ENCODE assay signal across 10 cellular contexts in genomic region chr6:209432-210103, GRCh38.
A peak's percentile ranks its signal among the peaks of the same experiment; 100 is the strongest.
DNase-seq lines count a peak whose midpoint lies in the region; ATAC-seq, FAIRE-seq and TF ChIP-seq lines count a peak whose summit lies in the region.
"Had no signal": no experiment of that assay in that cellular context is flagged by ENCODE, and none has a peak within 500 bp of the region (broad histone marks: within the 10 kb centered on the region; RNA-seq: fewer than 3 reads in every experiment).

No MANE protein-coding gene starts in this region.

- no peak for FAIRE-seq in D721Med (lab: Jason Lieb, UNC)
- FAIRE-seq: G401.6, islet of Langerhans had no signal

- WGBS in esophagus muscularis mucosa, result 90% methylated on average over 27 of the region's 27 CpGs

- POLR2A ChIA-PET in T-cell (lab: Charles Lee) (no interaction called here), RWPE1 (lab: Yijun Ruan, JAX; ENCODE audit: low non-redundant PET) (no interaction called here)

- H3K36me3 Mint-ChIP-seq in T-cell, result no peaks in the 10 kb centered on the region

- peaks cover 0 to 4% of the 10 kb centered on the region in 2 donors for H3K27me3 Mint-ChIP-seq in T-cell

- H3K27ac ChIP-seq in lower lobe of right lung (no peak overlapping the region), esophagus muscularis mucosa (replicated peaks in 1 of 4) (no peak overlapping the region), RWPE1 (no peak overlapping the region)

- TF ChIP-seq EP300 in esophagus muscularis mucosa (IDR thresholded peaks at IDR 0.05), result no peak

- peak overlapping the region; percentile 53 to 74 for H3K27ac Mint-ChIP-seq in T-cell

- H3K4me3 Mint-ChIP-seq in T-cell, result peak overlapping the region; percentile 83 to 92 (median 85)

- peak overlapping the region; percentile 19 for H3K4me3 ChIP-seq in lower lobe of right lung
- peak overlapping the region in 1 of 4 donors; percentile 20 for H3K4me3 ChIP-seq in esophagus muscularis mucosa

- no peaks in the 10 kb centered on the region for H3K27me3 ChIP-seq in lower lobe of right lung (ENCODE audit: low read depth)
- peaks cover 0 to 70% (median 0%) of the 10 kb centered on the region in 4 donors for H3K27me3 ChIP-seq in esophagus muscularis mucosa

- TF ChIP-seq POLR2A in esophagus muscularis mucosa (IDR thresholded peaks at IDR 0.05; ENCODE audit: low read depth), result no peak

- H3K4me1 Mint-ChIP-seq in T-cell, result peaks cover 17 to 24% (median 18%) of the 10 kb centered on the region in 3 donors

- intact Hi-C loops in lower lobe of right lung (cut with DNase I) (no loop called here), esophagus muscularis mucosa (cut with DNase I) (no loop called here)

- H3K4me1 ChIP-seq in lower lobe of right lung, result no peaks in the 10 kb centered on the region
- no peaks in the 10 kb centered on the region for H3K4me1 ChIP-seq in esophagus muscularis mucosa

- CTCF ChIA-PET in T-cell (lab: Charles Lee), result no interaction called here
- CTCF ChIA-PET in RWPE1 (lab: Yijun Ruan, JAX), result no interaction called here

- no peaks in the 10 kb centered on the region for H3K9me3 ChIP-seq in lower lobe of right lung
- no peaks in the 10 kb centered on the region for H3K9me3 ChIP-seq in esophagus muscularis mucosa

- H3K36me3 ChIP-seq in lower lobe of right lung, result no peaks in the 10 kb centered on the region
- no peaks in the 10 kb centered on the region for H3K36me3 ChIP-seq in esophagus muscularis mucosa

- H3K9me3 Mint-ChIP-seq in T-cell, result no peaks in the 10 kb centered on the region

- ATAC-seq in GM18499 (IDR thresholded peaks at IDR 0.05; ENCODE audit: insufficient read depth, unreplicated experiment), result peak; percentile 68
- ATAC-seq in GM21786 (IDR thresholded peaks at IDR 0.05; ENCODE audit: unreplicated experiment), result peak; percentile 86
- peak; percentile 66 to 78 (median 68) for ATAC-seq in T-cell (replicated peaks in 1 of 4)
- no peak for ATAC-seq in lower lobe of right lung

- TF ChIP-seq CTCF in lower lobe of right lung (IDR thresholded peaks at IDR 0.05) (no peak), esophagus muscularis mucosa (IDR thresholded peaks at IDR 0.05) (no peak), RWPE1 (conservative IDR thresholded peaks at IDR 0.05; ENCODE audit: low read depth) (no peak), D721Med (IDR thresholded peaks at IDR 0.05; ENCODE audit: insufficient read depth, missing control alignments) (no peak)

- DNase-seq in T-cell, result peak in 18 of 34 experiments; percentile 14 to 40 (median 26)
- no peak for DNase-seq in lower lobe of right lung
- DNase-seq in esophagus muscularis mucosa (ENCODE audit: extremely low spot score), result no peak
- no peak for DNase-seq in GF-D8 (lab: John Stamatoyannopoulos, UW)
- no peak for DNase-seq in RWPE1 (ENCODE audit: low spot score)
- DNase-seq in D721Med (ENCODE audit: insufficient read length, low spot score), result no peak

Comparison
In these comparisons a context has a peak if more than half of its experiments do, and no peak if none do; other contexts are left out.
1. ATAC-seq: peak in GM18499 (single experiment), GM21786 (single experiment) and T-cell (4 of 4); none in lower lobe of right lung (0 of 2).
2. DNase-seq: peak in T-cell (18 of 34); none in lower lobe of right lung (single experiment), esophagus muscularis mucosa (single experiment), GF-D8 (single experiment), RWPE1 (single experiment) and D721Med (single experiment).